Comparison of ENCODE assay signal across 8 cellular contexts in genomic region chr14:77123381-77124344, GRCh38. TPM values are rescaled to one million over a fixed set of nuclear protein-coding genes. Genes with fewer than 3 reads are reported as not detected.
DNase-seq lines count a peak whose midpoint lies in the region; ATAC-seq and TF ChIP-seq lines count a peak whose summit lies in the region.

No MANE protein-coding gene starts in this region.

- no peaks in the 10 kb centered on the region for H3K36me3 Mint-ChIP-seq in CD4-positive, CD25-positive, alpha-beta regulatory T cell
- peaks cover 3% of the 10 kb centered on the region for H3K36me3 Mint-ChIP-seq in activated CD8-positive, alpha-beta T cell treated with anti-CD3 and anti-CD28 coated beads, Interleukin-2, amount 10 ng/mL, durations not matched to agents 7 days and 5 days (ENCODE audit: low read depth)
- H3K36me3 Mint-ChIP-seq in type B pancreatic cell, result peaks cover 5% of the 10 kb centered on the region

- TF ChIP-seq CTCF in left lung (IDR thresholded peaks at IDR 0.05) (no peak), type B pancreatic cell (conservative IDR thresholded peaks at IDR 0.05) (no peak)

- H3K9me3 ChIP-seq in CD4-positive, CD25-positive, alpha-beta regulatory T cell (ENCODE audit: control insufficient read depth in 2 of 2, low read length in 2 of 2), result no peaks in the 10 kb centered on the region
- H3K9me3 ChIP-seq in left lung, result no peaks in the 10 kb centered on the region

- TF ChIP-seq EP300 in Ishikawa (IDR thresholded peaks at IDR 0.05; ENCODE audit: borderline replicate concordance), result no peak

- H3K4me3 ChIP-seq in CD4-positive, CD25-positive, alpha-beta regulatory T cell (ENCODE audit: low read depth, low read length), result peak overlapping the region; percentile 83
- no peak overlapping the region for H3K4me3 ChIP-seq in left lung

- H3K27ac ChIP-seq in CD4-positive, CD25-positive, alpha-beta regulatory T cell (ENCODE audit: insufficient read depth, low read length, poor library complexity, severe bottlenecking), result peak overlapping the region; percentile 48
- H3K27ac ChIP-seq in left lung, result no peak overlapping the region

- intact Hi-C loops in left lung (cut with DNase I), result no loop called here

- no peaks in the 10 kb centered on the region for H3K36me3 ChIP-seq in CD4-positive, CD25-positive, alpha-beta regulatory T cell (ENCODE audit: control insufficient read depth, insufficient read depth, low read length)
- peaks cover 0 to 7% of the 10 kb centered on the region in 2 donors for H3K36me3 ChIP-seq in left lung

- peak overlapping the region; percentile 3 to 94 (median 86) for H3K27ac Mint-ChIP-seq in CD4-positive, CD25-positive, alpha-beta regulatory T cell
- no peak overlapping the region for H3K27ac Mint-ChIP-seq in activated CD8-positive, alpha-beta T cell treated with anti-CD3 and anti-CD28 coated beads, Interleukin-2, amount 10 ng/mL, durations not matched to agents 7 days and 5 days
- peak overlapping the region; percentile 93 for H3K27ac Mint-ChIP-seq in type B pancreatic cell

- H3K4me3 Mint-ChIP-seq in CD4-positive, CD25-positive, alpha-beta regulatory T cell, result peak overlapping the region; percentile 11 to 91 (median 88)
- H3K4me3 Mint-ChIP-seq in activated CD8-positive, alpha-beta T cell treated with anti-CD3 and anti-CD28 coated beads, Interleukin-2, amount 10 ng/mL, durations not matched to agents 7 days and 5 days, result peak overlapping the region; percentile 70
- peak overlapping the region; percentile 81 for H3K4me3 Mint-ChIP-seq in type B pancreatic cell

- peaks cover 22% of the 10 kb centered on the region for H3K27me3 Mint-ChIP-seq in CD4-positive, CD25-positive, alpha-beta regulatory T cell
- H3K27me3 Mint-ChIP-seq in activated CD8-positive, alpha-beta T cell treated with anti-CD3 and anti-CD28 coated beads, Interleukin-2, amount 10 ng/mL, durations not matched to agents 7 days and 5 days (ENCODE audit: low read depth), result peaks cover 42% of the 10 kb centered on the region
- H3K27me3 Mint-ChIP-seq in type B pancreatic cell, result peaks cover 62% of the 10 kb centered on the region

- H3K4me1 Mint-ChIP-seq in CD4-positive, CD25-positive, alpha-beta regulatory T cell, result peaks cover 13 to 60% (median 42%) of the 10 kb centered on the region in 4 donors
- H3K4me1 Mint-ChIP-seq in activated CD8-positive, alpha-beta T cell treated with anti-CD3 and anti-CD28 coated beads, Interleukin-2, amount 10 ng/mL, durations not matched to agents 7 days and 5 days (ENCODE audit: low read depth), result peaks cover 40% of the 10 kb centered on the region
- H3K4me1 Mint-ChIP-seq in type B pancreatic cell (ENCODE audit: unreplicated experiment), result peaks cover 3% of the 10 kb centered on the region

- peaks cover 60% of the 10 kb centered on the region for H3K4me1 ChIP-seq in CD4-positive, CD25-positive, alpha-beta regulatory T cell (ENCODE audit: control insufficient read depth, insufficient read depth, low read length, poor library complexity, severe bottlenecking)
- H3K4me1 ChIP-seq in left lung, result peaks cover 4 to 39% of the 10 kb centered on the region in 2 donors

- ATAC-seq in CD4-positive, CD25-positive, alpha-beta regulatory T cell (ENCODE audit: low read depth in 2 of 2), result no peak
- ATAC-seq in activated CD8-positive, alpha-beta T cell treated with anti-CD3 and anti-CD28 coated beads, Interleukin-2, amount 10 ng/mL, durations not matched to agents 7 days and 5 days, result no peak
- ATAC-seq in left lung (peak; percentile 92), GM21526 (IDR thresholded peaks at IDR 0.05; ENCODE audit: low FRiP score, unreplicated experiment) (no peak), GM21737 (IDR thresholded peaks at IDR 0.05; ENCODE audit: unreplicated experiment) (no peak)

- peaks cover 0 to 2% (median 0%) of the 10 kb centered on the region in 7 donors for H3K9me3 Mint-ChIP-seq in CD4-positive, CD25-positive, alpha-beta regulatory T cell
- H3K9me3 Mint-ChIP-seq in activated CD8-positive, alpha-beta T cell treated with anti-CD3 and anti-CD28 coated beads, Interleukin-2, amount 10 ng/mL, durations not matched to agents 7 days and 5 days (ENCODE audit: insufficient read depth), result no peaks in the 10 kb centered on the region
- no peaks in the 10 kb centered on the region for H3K9me3 Mint-ChIP-seq in type B pancreatic cell

- no peak for TF ChIP-seq RAD21 in Ishikawa (IDR thresholded peaks at IDR 0.05; ENCODE audit: low read depth)

- H3K27me3 ChIP-seq in CD4-positive, CD25-positive, alpha-beta regulatory T cell (ENCODE audit: control insufficient read depth, insufficient read depth, low read length), result peaks cover 9% of the 10 kb centered on the region
- peaks cover 10 to 52% of the 10 kb centered on the region in 2 donors for H3K27me3 ChIP-seq in left lung

- DNase-seq in CD4-positive, CD25-positive, alpha-beta regulatory T cell, result no peak
- DNase-seq in activated CD8-positive, alpha-beta T cell treated with anti-CD3 and anti-CD28 coated beads, Interleukin-2, amount 10 ng/mL, durations not matched to agents 7 days and 5 days, result no peak
- DNase-seq in left lung (peak; percentile 79 to 83), type B pancreatic cell (ENCODE audit: extremely low spot score, unreplicated experiment) (no peak), NCI-H526 (lab: John Stamatoyannopoulos, UW) (no peak)

- POLR2A ChIA-PET in activated CD8-positive, alpha-beta T cell treated with anti-CD3 and anti-CD28 coated beads, Interleukin-2, amount 10 ng/mL, durations not matched to agents 7 days and 5 days (lab: Charles Lee), result no interaction called here

- CTCF ChIA-PET in activated CD8-positive, alpha-beta T cell treated with anti-CD3 and anti-CD28 coated beads, Interleukin-2, amount 10 ng/mL, durations not matched to agents 7 days and 5 days (lab: Charles Lee), result interaction anchor here (0.6 to 4.3 kb wide), 28 partner anchors 9 to 259 kb away, joined by 3 to 37 read pairs (median 4); partner anchors contain the start of gene CIPC

TF ChIP-seq in Ishikawa, 13 proteins besides CTCF, POLR2A, EP300 and RAD21:
- peak; percentile 86 for TF ChIP-seq NFIC (IDR thresholded peaks at IDR 0.05)
- no peak for TF ChIP-seq YY1 (IDR thresholded peaks at IDR 0.05; ENCODE audit: low read depth)
- TF ChIP-seq TCF12 (IDR thresholded peaks at IDR 0.05; ENCODE audit: low read depth), result peak; percentile 53
- no peak for TF ChIP-seq CREB1 (IDR thresholded peaks at IDR 0.05; ENCODE audit: low read depth)
- TF ChIP-seq MAX (IDR thresholded peaks at IDR 0.05), result peak; percentile 72; the same call in 1 of the 2 replicates
- TF ChIP-seq TEAD4 (IDR thresholded peaks at IDR 0.05), result no peak
- TF ChIP-seq EGR1 (IDR thresholded peaks at IDR 0.05), result no peak
- TF ChIP-seq FOXM1 (IDR thresholded peaks at IDR 0.05; ENCODE audit: borderline replicate concordance, low read depth), result no peak
- 0 out of 2 replicates have a peak, but pooled peaks have one; percentile 4 for TF ChIP-seq CEBPB (IDR thresholded peaks at IDR 0.05)

RNA-seq across cellular contexts. Expression of gene ZDHHC22, which starts 17.9 kb away (rescaled TPM):
- total RNA-seq in CD4-positive, CD25-positive, alpha-beta regulatory T cell, result not detected
- polyA plus RNA-seq in CD4-positive, CD25-positive, alpha-beta regulatory T cell, result not detected
- total RNA-seq in activated CD8-positive, alpha-beta T cell treated with anti-CD3 and anti-CD28 coated beads, Interleukin-2, amount 10 ng/mL, durations not matched to agents 7 days and 5 days, result not detected
- not detected for total RNA-seq in left lung
- 0.24 TPM in 1 of 2 replicates, not detected in the other for total RNA-seq in type B pancreatic cell (ENCODE audit: low replicate concordance)

RNA-seq across cellular contexts. Expression of gene CIPC, which starts 25.6 kb away (rescaled TPM):
- total RNA-seq in CD4-positive, CD25-positive, alpha-beta regulatory T cell, result 12.3 TPM
- polyA plus RNA-seq in CD4-positive, CD25-positive, alpha-beta regulatory T cell, result 10 to 100 TPM; 11.4 to 14.2 (median 12.5) TPM
- total RNA-seq in activated CD8-positive, alpha-beta T cell treated with anti-CD3 and anti-CD28 coated beads, Interleukin-2, amount 10 ng/mL, durations not matched to agents 7 days and 5 days, result 10 to 100 TPM; 11.4 to 11.7 TPM
- 10 to 100 TPM; 18.6 to 19.8 TPM for total RNA-seq in left lung
- total RNA-seq in type B pancreatic cell (ENCODE audit: low replicate concordance), result 27.2 and 34.0 TPM in 2 replicates

RNA-seq across cellular contexts. Expression of gene TMEM63C, which starts 57.9 kb away (rescaled TPM):
- 1.2 TPM for total RNA-seq in CD4-positive, CD25-positive, alpha-beta regulatory T cell
- not detected for polyA plus RNA-seq in CD4-positive, CD25-positive, alpha-beta regulatory T cell
- total RNA-seq in activated CD8-positive, alpha-beta T cell treated with anti-CD3 and anti-CD28 coated beads, Interleukin-2, amount 10 ng/mL, durations not matched to agents 7 days and 5 days, result under 1 TPM; 0.73 to 0.74 TPM
- under 1 TPM in 1 of 2 donors, not detected in 1; 0.47 TPM for total RNA-seq in left lung
- 4.6 and 5.5 TPM in 2 replicates for total RNA-seq in type B pancreatic cell (ENCODE audit: low replicate concordance)

Comparison
In these comparisons a context has a peak if more than half of its experiments do, and no peak if none do; other contexts are left out.
1. DNase-seq: peak in left lung (2 of 2); none in CD4-positive, CD25-positive, alpha-beta regulatory T cell (0 of 3), activated CD8-positive, alpha-beta T cell treated with anti-CD3 and anti-CD28 coated beads, Interleukin-2, amount 10 ng/mL, durations not matched to agents 7 days and 5 days (single experiment), type B pancreatic cell (single experiment) and NCI-H526 (0 of 2).
2. Peak in every context shown above with its lines, with median percentiles within 50 percentile points of each other: H3K4me3 Mint-ChIP-seq.